8 cellular contexts compared by ENCODE assay signal in genomic region chr3:129485681-129486056, GRCh38. TPM values are rescaled to one million over a fixed set of nuclear protein-coding genes. Genes with fewer than 3 reads are reported as not detected.
DNase-seq lines count a peak whose midpoint lies in the region; ATAC-seq and TF ChIP-seq lines count a peak whose summit lies in the region.

No MANE protein-coding gene starts in this region.

- H2AFZ ChIP-seq in parathyroid adenoma = no peak overlapping the region

- peaks cover 9% of the 10 kb centered on the region; the same call in 1 of the 2 replicates for H3K36me3 Mint-ChIP-seq in WTC11

- no peaks in the 10 kb centered on the region for H3K9me3 Mint-ChIP-seq in WTC11

- TF ChIP-seq CTCF in WTC11 (IDR thresholded peaks at IDR 0.05) (no peak), foreskin keratinocyte (conservative IDR thresholded peaks at IDR 0.05) (no peak), parathyroid adenoma (IDR thresholded peaks at IDR 0.05) (no peak)

- H3K4me1 ChIP-seq in foreskin keratinocyte (no peaks in the 10 kb centered on the region), parathyroid adenoma (peaks cover 19% of the 10 kb centered on the region)

- ATAC-seq in WTC11 = no peak
- ATAC-seq in foreskin keratinocyte = no peak
- ATAC-seq in HG03460 (IDR thresholded peaks at IDR 0.05; ENCODE audit: unreplicated experiment) = no peak
- ATAC-seq in GM19397 (IDR thresholded peaks at IDR 0.05; ENCODE audit: unreplicated experiment) = no peak
- no peak for ATAC-seq in HG03432 (IDR thresholded peaks at IDR 0.05; ENCODE audit: unreplicated experiment)

- POLR2A ChIA-PET in WTC11 (lab: Charles Lee) = interaction anchor here (1.1 kb wide), 1 partner anchor 59 kb away, joined by 3 read pairs; no protein-coding TSS in a partner anchor

- H3K27me3 Mint-ChIP-seq in WTC11 (ENCODE audit: low read depth) = no peaks in the 10 kb centered on the region

- no peaks in the 10 kb centered on the region for H3K36me3 ChIP-seq in parathyroid adenoma (ENCODE audit: control insufficient read depth, insufficient read depth, low read length)

- no peaks in the 10 kb centered on the region for H3K79me2 ChIP-seq in parathyroid adenoma

- H3K27ac ChIP-seq in foreskin keratinocyte (no peak overlapping the region), parathyroid adenoma (peak overlapping the region; percentile 0)

- peak overlapping the region; percentile 91 for H3K27ac Mint-ChIP-seq in WTC11

- peak; percentile 36 for DNase-seq in CD1c-positive myeloid dendritic cell (ENCODE audit: extremely low spot score)
- DNase-seq in WTC11 (ENCODE audit: low spot score) = no peak
- peak; percentile 33 to 62 for DNase-seq in foreskin keratinocyte
- DNase-seq in stimulated activated naive CD4-positive, alpha-beta T cell (lab: John Stamatoyannopoulos, UW) = no peak

- no peak overlapping the region for H3K9ac ChIP-seq in parathyroid adenoma

- CTCF ChIA-PET in WTC11 (lab: Charles Lee) = interaction anchor here (1.2 to 2.5 kb wide), 4 partner anchors 17 to 133 kb away, joined by 3 to 17 read pairs (median 4); no protein-coding TSS in a partner anchor

- H3K4me3 ChIP-seq in parathyroid adenoma (ENCODE audit: low read depth, low read length) = no peak overlapping the region

- no peaks in the 10 kb centered on the region for H3K27me3 ChIP-seq in foreskin keratinocyte
- no peaks in the 10 kb centered on the region for H3K27me3 ChIP-seq in parathyroid adenoma (ENCODE audit: control insufficient read depth, insufficient read depth, low read length)

- H3K4me1 Mint-ChIP-seq in WTC11 = peaks cover 52% of the 10 kb centered on the region

- H3K4me2 ChIP-seq in parathyroid adenoma (ENCODE audit: low read length) = no peak overlapping the region

- no peaks in the 10 kb centered on the region for H3K9me3 ChIP-seq in parathyroid adenoma (ENCODE audit: control insufficient read depth, low read length)

- peak overlapping the region; percentile 10; the same call in 1 of the 2 replicates for H3K4me3 Mint-ChIP-seq in WTC11

TF ChIP-seq in WTC11, 78 proteins besides CTCF, POLR2A, EP300 and RAD21:
- TF ChIP-seq NFATC4 (CRISPR knock-in tag; IDR thresholded peaks at IDR 0.05) = no peak
- TF ChIP-seq ZNF416 (CRISPR knock-in tag; IDR thresholded peaks at IDR 0.05) = no peak
- no peak for TF ChIP-seq ZNF396 (CRISPR knock-in tag; IDR thresholded peaks at IDR 0.05; ENCODE audit: borderline replicate concordance)
- TF ChIP-seq MAX (CRISPR knock-in tag; IDR thresholded peaks at IDR 0.05) = no peak
- TF ChIP-seq HMGXB4 (CRISPR knock-in tag; IDR thresholded peaks at IDR 0.05) = no peak
- TF ChIP-seq RORB (CRISPR knock-in tag; IDR thresholded peaks at IDR 0.05) = no peak
- no peak for TF ChIP-seq FOXP1 (CRISPR knock-in tag; IDR thresholded peaks at IDR 0.05; ENCODE audit: borderline replicate concordance)

RNA-seq across cellular contexts. Expression of gene RHO, which starts 42.8 kb away (rescaled TPM):
- not detected in 3 replicates for total RNA-seq in WTC11 (2021)
- not detected in 2 replicates for total RNA-seq in foreskin keratinocyte
- polyA plus RNA-seq in foreskin keratinocyte = not detected in 2 replicates

RNA-seq across cellular contexts. Expression of gene IFT122, which starts 45.6 kb away (rescaled TPM):
- total RNA-seq in WTC11 (2021) (21.6 to 24.2 TPM (median 22.8 TPM) in 3 replicates), foreskin keratinocyte (8.8 and 10.6 TPM in 2 replicates)
- polyA plus RNA-seq in foreskin keratinocyte = 5.6 and 5.8 TPM in 2 replicates

RNA-seq across cellular contexts. Expression of gene MBD4, which starts 45.9 kb away (rescaled TPM):
- 31.4 to 36.9 TPM (median 33.0 TPM) in 3 replicates for total RNA-seq in WTC11 (2021)
- total RNA-seq in foreskin keratinocyte = 24.0 and 26.5 TPM in 2 replicates
- 13.1 and 16.9 TPM in 2 replicates for polyA plus RNA-seq in foreskin keratinocyte

RNA-seq across cellular contexts. Expression of gene EFCAB12, which starts 57.2 kb away (rescaled TPM):
- 0.16 to 0.34 TPM (median 0.20 TPM) in 3 replicates for total RNA-seq in WTC11 (2021)
- 0.24 and 0.32 TPM in 2 replicates for total RNA-seq in foreskin keratinocyte
- polyA plus RNA-seq in foreskin keratinocyte = 0.20 and 0.27 TPM in 2 replicates

RNA-seq across cellular contexts. Expression of gene H1-8, which starts 57.3 kb away (rescaled TPM):
- total RNA-seq in WTC11 (2021) (not detected in 3 replicates), foreskin keratinocyte (not detected in 2 replicates)
- polyA plus RNA-seq in foreskin keratinocyte = not detected in 2 replicates

Comparison
In these comparisons a context has a peak if more than half of its experiments do, and no peak if none do; other contexts are left out.
1. DNase-seq: peak in CD1c-positive myeloid dendritic cell (single experiment) and foreskin keratinocyte (2 of 2); none in WTC11 (single experiment) and stimulated activated naive CD4-positive, alpha-beta T cell (0 of 6).